Comparison of ENCODE assay signal across 1 cellular context in the genomic region with DNA sequence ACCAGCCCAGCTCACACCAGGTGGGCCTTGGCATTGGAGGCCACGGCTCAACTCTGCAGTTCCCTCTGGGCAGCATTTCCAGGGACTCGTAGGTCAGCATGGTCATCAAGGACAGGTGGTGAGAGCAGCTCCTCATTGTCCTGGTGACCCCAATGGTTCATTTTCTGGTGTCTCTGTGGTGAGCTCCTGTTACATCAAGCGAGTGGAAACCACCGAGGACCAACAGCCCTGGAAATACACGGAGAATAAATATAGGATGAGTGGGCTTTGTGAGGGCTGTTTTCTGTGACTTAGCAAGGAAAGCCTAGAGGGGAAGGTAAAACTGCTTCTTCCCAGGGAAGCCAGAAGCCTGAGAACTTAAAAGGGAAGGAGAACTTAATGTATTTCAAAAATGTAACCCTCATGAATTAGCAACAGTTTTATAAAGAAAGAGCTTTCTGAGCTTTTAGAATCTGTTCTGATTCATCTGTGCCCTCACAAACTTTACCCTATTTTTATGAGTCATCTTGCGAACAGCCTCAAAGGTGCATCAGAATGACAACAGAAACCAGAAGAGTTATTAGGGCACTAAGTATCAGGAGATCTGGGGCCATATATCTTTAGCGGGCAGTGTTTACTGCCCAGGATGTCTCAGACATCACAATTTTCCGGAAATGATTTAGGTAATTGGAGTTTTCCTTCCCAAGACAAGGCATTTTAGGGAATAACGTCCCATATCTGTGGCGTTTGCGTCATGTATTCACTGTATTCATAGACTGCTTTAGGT.
TF ChIP-seq lines count a peak whose summit lies in the region.

No MANE protein-coding gene starts in this region.

TF ChIP-seq in K562, 482 proteins besides CTCF, POLR2A, EP300 and RAD21:
- TF ChIP-seq, protein P1, sequence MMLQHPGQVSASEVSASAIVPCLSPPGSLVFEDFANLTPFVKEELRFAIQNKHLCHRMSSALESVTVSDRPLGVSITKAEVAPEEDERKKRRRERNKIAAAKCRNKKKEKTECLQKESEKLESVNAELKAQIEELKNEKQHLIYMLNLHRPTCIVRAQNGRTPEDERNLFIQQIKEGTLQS (IDR thresholded peaks at IDR 0.05): peak; percentile 22; the same call in 1 of the 2 replicates
- TF ChIP-seq, protein P1 (CRISPR knock-in tag; conservative IDR thresholded peaks at IDR 0.05): no peak
- no peak for TF ChIP-seq LARP7 (IDR thresholded peaks at IDR 0.05)
- no peak for TF ChIP-seq CBFB (CRISPR knock-in tag; IDR thresholded peaks at IDR 0.05)
- no peak for TF ChIP-seq ZSCAN29 (IDR thresholded peaks at IDR 0.05)
